Comparison of ENCODE assay signal across 21 cellular contexts in the genomic region with DNA sequence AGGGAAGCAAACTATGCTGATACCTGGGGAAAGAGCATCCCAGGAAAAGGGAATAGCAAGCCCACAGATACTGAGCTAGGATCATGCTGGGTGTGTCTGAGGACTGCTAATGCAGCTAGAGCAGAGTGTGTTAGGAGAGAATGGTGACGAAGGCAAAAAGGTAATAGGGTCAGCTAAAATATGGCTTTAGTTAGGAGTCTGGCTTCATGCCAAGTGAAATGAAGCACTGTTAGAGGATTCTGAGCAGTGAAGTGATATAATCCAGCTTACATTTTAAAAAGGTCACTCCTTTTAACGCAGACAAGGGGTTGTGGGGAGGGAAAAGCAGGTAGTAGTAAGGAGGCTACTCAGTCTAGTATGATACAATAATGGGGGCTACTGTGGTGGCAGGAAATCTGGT. TPM values are rescaled to one million over a fixed set of nuclear protein-coding genes. Genes with fewer than 3 reads are reported as not detected.
DNase-seq lines count a peak whose midpoint lies in the region; ATAC-seq and TF ChIP-seq lines count a peak whose summit lies in the region.
"Had no signal": no experiment of that assay in that cellular context is flagged by ENCODE, and none has a peak within 500 bp of the region (broad histone marks: within the 10 kb centered on the region; RNA-seq: fewer than 3 reads in every experiment).

No MANE protein-coding gene starts in this region.

- no peaks in the 10 kb centered on the region for H3K9me2 ChIP-seq in GM23248 (ENCODE audit: insufficient read depth)

- no peak overlapping the region for H3K4me3 ChIP-seq in GM23248
- no peak overlapping the region for H3K4me3 ChIP-seq in choroid plexus epithelial cell (ENCODE audit: low read depth, low read length)
- H3K4me3 ChIP-seq in adrenal gland: no peak overlapping the region
- H3K4me3 ChIP-seq: A549 had no signal

- no peak for TF ChIP-seq POLR2A in adrenal gland (IDR thresholded peaks at IDR 0.05)

- in situ Hi-C loops in GM23248 (cut with MboI): no loop called here

- 33 to 45% methylated on average over 2 of the region's 2 CpGs for WGBS in GM23248 (ENCODE audit: low coverage in 1 of 2, low lambda C conversion rate in 2 of 2, missing lambda C conversion rate in 2 of 2), 2 experiments
- 54 to 72% (median 64%) methylated on average over 2 of the region's 2 CpGs for WGBS in adrenal gland, 4 donors

- peak; percentile 10 for DNase-seq in GM23248
- peak; percentile 6 for DNase-seq in NCI-H69 (lab: John Stamatoyannopoulos, UW)
- peak; percentile 6 for DNase-seq in choroid plexus epithelial cell (ENCODE audit: low read depth)
- DNase-seq in mesothelial cell of epicardium (ENCODE audit: low spot score in 2 of 2, unreplicated experiment in 2 of 2): no peak
- DNase-seq in adrenal gland: no peak
- DNase-seq in NCI-H774 (lab: John Stamatoyannopoulos, UW): no peak
- DNase-seq in left lobe of liver (ENCODE audit: low spot score): no peak
- DNase-seq: BE2C, DMS53, GDM1, H9, KBM-7, MM.1S, NCI-H1048, NCI-H1417 treated with DMSO at 0.1 percent for 48 hours, NCI-H187, OCI-M1, Right ventricle myocardium superior, SW 1271 had no signal

- peak overlapping the region; percentile 17 for H3K27ac Mint-ChIP-seq in mesothelial cell of epicardium

- H3K4me1 ChIP-seq in GM23248 (ENCODE audit: insufficient read depth) (no peaks in the 10 kb centered on the region), adrenal gland (replicated peaks in 1 of 2) (no peaks in the 10 kb centered on the region)
- H3K4me1 ChIP-seq: A549, BE2C had no signal

- H3K36me3 ChIP-seq in GM23248 (ENCODE audit: low read depth): peaks cover 45% of the 10 kb centered on the region
- H3K36me3 ChIP-seq in adrenal gland (replicated peaks in 1 of 2): peaks cover 0 to 27% of the 10 kb centered on the region in 2 donors

- peaks cover 32% of the 10 kb centered on the region for H3K79me2 ChIP-seq in GM23248 (ENCODE audit: insufficient read depth)

- no peak overlapping the region for H3K27ac ChIP-seq in GM23248
- H3K27ac ChIP-seq in adrenal gland: no peak overlapping the region
- H3K27ac ChIP-seq: A549 had no signal

- ATAC-seq in left lobe of liver (no peak), HG03135 (IDR thresholded peaks at IDR 0.05; ENCODE audit: unreplicated experiment) (no peak)
- ATAC-seq: A549 had no signal

- H3K4me1 Mint-ChIP-seq in mesothelial cell of epicardium: peaks cover 8% of the 10 kb centered on the region
- H3K4me1 Mint-ChIP-seq: H9 had no signal

- H3K4me2 ChIP-seq in GM23248 (ENCODE audit: unreplicated experiment): no peak overlapping the region
- H3K4me2 ChIP-seq: A549 had no signal

- H3K4me3 Mint-ChIP-seq in mesothelial cell of epicardium: no peak overlapping the region
- H3K4me3 Mint-ChIP-seq: H9 had no signal

- no peaks in the 10 kb centered on the region for H3K27me3 Mint-ChIP-seq in mesothelial cell of epicardium (ENCODE audit: low read depth)

- H3K9me3 ChIP-seq in GM23248 (ENCODE audit: low read depth) (no peaks in the 10 kb centered on the region), adrenal gland (replicated peaks in 1 of 3) (no peaks in the 10 kb centered on the region)
- H3K9me3 ChIP-seq: A549, BE2C had no signal

- peaks cover 41% of the 10 kb centered on the region for H3K36me3 Mint-ChIP-seq in mesothelial cell of epicardium

- TF ChIP-seq CTCF in choroid plexus epithelial cell (conservative IDR thresholded peaks at IDR 0.05; ENCODE audit: low read depth, low read length): no peak
- no peak for TF ChIP-seq CTCF in mesothelial cell of epicardium (IDR thresholded peaks at IDR 0.05; ENCODE audit: unreplicated experiment)
- no peak for TF ChIP-seq CTCF in adrenal gland (IDR thresholded peaks at IDR 0.05)

- H4K20me1 ChIP-seq in GM23248 (ENCODE audit: insufficient read depth): no peaks in the 10 kb centered on the region

- H3F3A ChIP-seq in GM23248 (ENCODE audit: insufficient read depth): no peaks in the 10 kb centered on the region

- no peak overlapping the region for H3K9ac ChIP-seq in GM23248

- peaks cover 1% of the 10 kb centered on the region for H3K9me3 Mint-ChIP-seq in mesothelial cell of epicardium
- H3K9me3 Mint-ChIP-seq: H9 had no signal

- intact Hi-C loops in adrenal gland (cut with DNase I): no loop called here

- H3K27me3 ChIP-seq in GM23248 (replicated peaks; ENCODE audit: insufficient read depth) (no peaks in the 10 kb centered on the region), adrenal gland (no peaks in the 10 kb centered on the region)
- H3K27me3 ChIP-seq: BE2C had no signal

- no peak overlapping the region for H2AFZ ChIP-seq in GM23248

RNA-seq across cellular contexts. Expression of a gene that starts 30.4 kb away (rescaled TPM):
- total RNA-seq in GM23248 (2014; rRNA removed; shearing (Covaris generic)): 26.8 and 26.9 TPM in 2 replicates
- 28.4 and 29.8 TPM in 2 replicates for polyA plus RNA-seq in GM23248 (2016; fragmentation: Nextera tagmentation; extraction: Ambion mirVana)
- 53.4 to 64.2 TPM (median 58.9 TPM) in 3 replicates for total RNA-seq in mesothelial cell of epicardium
- 10 to 100 TPM; 24.9 to 99.2 (median 44.2) TPM for total RNA-seq in adrenal gland
- 10 to 100 TPM in 2 of 3 donors, 1 to 10 TPM in 1; 9.1 to 65.9 (median 12.8) TPM for polyA plus RNA-seq in adrenal gland
- total RNA-seq in left lobe of liver: 21.0 TPM

RNA-seq across cellular contexts. Expression of a gene that starts 52.2 kb away (rescaled TPM):
- total RNA-seq in GM23248 (2014; rRNA removed; shearing (Covaris generic)): 0.43 and 0.76 TPM in 2 replicates
- 0.45 and 0.99 TPM in 2 replicates for polyA plus RNA-seq in GM23248 (2016; fragmentation: Nextera tagmentation; extraction: Ambion mirVana)
- 0.58 to 0.90 TPM (median 0.64 TPM) in 3 replicates for total RNA-seq in mesothelial cell of epicardium
- 1 to 10 TPM in 3 of 8 donors, under 1 TPM in 5; 0.42 to 1.8 (median 0.77) TPM for total RNA-seq in adrenal gland
- 1 to 10 TPM in 2 of 3 donors, under 1 TPM in 1; 0.40 to 1.4 (median 1.0) TPM for polyA plus RNA-seq in adrenal gland
- 0.15 TPM for total RNA-seq in left lobe of liver

Comparison
In these comparisons a context has a peak if more than half of its experiments do, and no peak if none do; other contexts are left out.
1. DNase-seq: peak in GM23248 (single experiment), NCI-H69 (single experiment) and choroid plexus epithelial cell (single experiment); none in mesothelial cell of epicardium (0 of 2), adrenal gland (0 of 7), NCI-H774 (single experiment) and left lobe of liver (single experiment).